ENCODE assay signal across 1 cellular context in genomic region chr11:6040874-6041273, GRCh38.
TF ChIP-seq lines count a peak whose summit lies in the region.

No MANE protein-coding gene starts in this region.

TF ChIP-seq in endothelial cell of umbilical vein, 7 proteins besides CTCF, POLR2A, EP300 and RAD21:
- TF ChIP-seq FOS (IDR thresholded peaks at IDR 0.05; ENCODE audit: borderline replicate concordance, insufficient read depth, low read length) (no peak), POLR2AphosphoS5 (IDR thresholded peaks at IDR 0.05; ENCODE audit: insufficient read depth, low read depth, low read length) (no peak), EZH2 (IDR thresholded peaks at IDR 0.05; ENCODE audit: borderline replicate concordance, low read depth, low read length, severe bottlenecking) (no peak), GATA2 (IDR thresholded peaks at IDR 0.05; ENCODE audit: insufficient read depth, insufficient read length, low read depth, low read length) (no peak), JUN (IDR thresholded peaks at IDR 0.05; ENCODE audit: borderline replicate concordance, insufficient read depth, insufficient read length, low read depth) (no peak), MAX (IDR thresholded peaks at IDR 0.05; ENCODE audit: insufficient read depth, insufficient read length) (no peak), MYC (IDR thresholded peaks at IDR 0.05; ENCODE audit: low read depth, low read length) (no peak)
